Comparison of ENCODE assay signal across 19 cellular contexts in the genomic region with DNA sequence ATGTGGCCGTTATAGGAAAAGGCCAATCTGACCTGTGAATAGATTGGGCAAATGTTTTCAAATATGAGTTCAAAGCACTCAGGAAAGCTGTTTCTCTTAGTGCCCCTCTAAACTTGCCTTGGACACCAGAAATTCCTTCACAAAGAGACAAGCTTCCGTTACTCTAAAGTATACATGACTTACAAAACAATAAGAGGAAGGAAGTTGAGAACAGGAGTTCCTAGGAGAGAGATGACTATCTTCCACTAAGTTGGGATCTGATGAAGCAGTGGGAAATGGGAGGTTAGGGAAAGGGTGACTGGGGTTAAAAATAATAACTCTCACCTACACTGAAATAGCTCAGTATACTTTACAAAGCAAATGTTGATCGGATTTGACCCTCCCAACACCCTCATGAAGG.
"Had no signal": no experiment of that assay in that cellular context is flagged by ENCODE, and none has a peak within 500 bp of the region (broad histone marks: within the 10 kb centered on the region; RNA-seq: fewer than 3 reads in every experiment).

No MANE protein-coding gene starts in this region.

- H3K27me3 ChIP-seq: Peyer's patch had no signal

- ATAC-seq: activated CD4-positive, CD25-positive, alpha-beta regulatory T cell treated with anti-CD3 and anti-CD28 coated beads, Interleukin-2, amount 50 U/mL, for 24 hours; activated CD8-positive, alpha-beta T cell treated with anti-CD3 and anti-CD28 coated beads for 36 hours; activated T-cell treated with anti-CD3 and anti-CD28 coated beads, Interleukin-2, amount 50 U/mL, for 72 hours had no signal

- H3K4me3 ChIP-seq: Peyer's patch had no signal

- H3K9me3 ChIP-seq: Peyer's patch had no signal

- H3K36me3 ChIP-seq: Peyer's patch had no signal

- H3K27ac ChIP-seq: Peyer's patch, RWPE1 had no signal

- H3K4me1 ChIP-seq: Peyer's patch had no signal

- DNase-seq: activated CD4-positive, alpha-beta T cell treated with anti-CD3 and anti-CD28 coated beads for 4 hours; activated CD8-positive, alpha-beta memory T cell treated with anti-CD3 and anti-CD28 coated beads, Interleukin-2, amount 50 U/mL, for 4 hours; activated CD8-positive, alpha-beta T cell treated with anti-CD3 and anti-CD28 coated beads for 36 hours; activated gamma-delta T cell treated with Interleukin-2 at 50 U/mL for 16 hours; activated naive CD4-positive, alpha-beta T cell treated with anti-CD3 and anti-CD28 coated beads, Interleukin-2, amount 10 ng/mL, durations not matched to agents 7 days and 5 days; activated naive CD8-positive, alpha-beta T cell treated with anti-CD3 and anti-CD28 coated beads for 36 hours; activated T-cell treated with anti-CD3 and anti-CD28 coated beads, Interleukin-2, amount 50 U/mL, for 72 hours; Karpas-422; MM.1S; NCI-H1105; NCI-H1436; NCI-H1694 treated with DMSO at 0.1 percent for 48 hours; NCI-H2029 treated with DMSO at 0.1 percent for 48 hours; NCI-H510A treated with DMSO at 0.1 percent for 48 hours; NCI-H69; Peyer's patch; SHP77 treated with DMSO at 0.1 percent for 48 hours had no signal
